Comparison of ENCODE assay signal across 1 cellular context in genomic region chr5:142283304-142283703, GRCh38.
TF ChIP-seq lines count a peak whose summit lies in the region.

No MANE protein-coding gene starts in this region.

TF ChIP-seq in HepG2, 621 proteins besides CTCF, POLR2A, EP300 and RAD21:
- TF ChIP-seq ZSCAN9 (CRISPR knock-in tag; IDR thresholded peaks at IDR 0.05; ENCODE audit: borderline replicate concordance) (no peak), MAFK (conservative IDR thresholded peaks at IDR 0.05 in 1 of 2, IDR thresholded peaks at IDR 0.05 in 1 of 2; ENCODE audit: low read length in 2 of 2) (peak; percentile 22 to 37; a peak in 3 of 4 replicates)
